ENCODE assay signal across 1 cellular context in the genomic region with DNA sequence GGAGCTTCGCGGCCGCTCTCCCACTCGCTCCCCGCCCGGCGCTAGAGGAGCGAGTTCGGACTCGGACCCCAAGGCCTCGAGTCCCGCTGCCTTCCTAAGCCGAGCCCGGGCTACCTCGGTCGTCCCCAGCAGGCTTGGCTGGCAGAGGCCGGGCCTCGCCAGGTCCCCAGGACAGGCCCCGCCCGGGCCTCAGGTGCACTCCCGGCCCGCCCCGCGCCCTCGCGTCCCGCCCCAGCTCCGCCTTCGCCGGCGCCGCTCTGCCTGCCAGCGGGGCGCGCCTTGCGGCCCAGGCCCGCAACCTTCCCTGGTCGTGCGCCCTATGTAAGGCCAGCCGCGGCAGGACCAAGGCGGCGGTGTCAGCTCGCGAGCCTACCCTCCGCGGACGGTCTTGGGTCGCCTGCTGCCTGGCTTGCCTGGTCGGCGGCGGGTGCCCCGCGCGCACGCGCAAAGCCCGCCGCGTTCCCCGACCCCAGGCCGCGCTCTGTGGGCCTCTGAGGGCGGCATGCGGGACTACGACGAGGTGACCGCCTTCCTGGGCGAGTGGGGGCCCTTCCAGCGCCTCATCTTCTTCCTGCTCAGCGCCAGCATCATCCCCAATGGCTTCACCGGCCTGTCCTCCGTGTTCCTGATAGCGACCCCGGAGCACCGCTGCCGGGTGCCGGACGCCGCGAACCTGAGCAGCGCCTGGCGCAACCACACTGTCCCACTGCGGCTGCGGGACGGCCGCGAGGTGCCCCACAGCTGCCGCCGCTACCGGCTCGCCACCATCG.
A peak's percentile ranks its signal among the peaks of the same experiment; 100 is the strongest.
TF ChIP-seq lines count a peak whose summit lies in the region.

TSS of gene SLC22A5 (plus strand) at position 240 of the 770 bp plus-strand sequence. CDS start at position 503, 263 bp downstream.

TF ChIP-seq in K562, 482 proteins besides CTCF, POLR2A, EP300 and RAD21 (continued from another document and continues in another):
- TF ChIP-seq ATF2 (CRISPR knock-in tag; IDR thresholded peaks at IDR 0.05) (peak; percentile 35; the same call in 1 of the 2 replicates), ZNF165 (CRISPR knock-in tag; IDR thresholded peaks at IDR 0.05; ENCODE audit: borderline replicate concordance) (no peak), AFF4 (CRISPR knock-in tag; IDR thresholded peaks at IDR 0.05) (no peak), POLR2AphosphoS5 (IDR thresholded peaks at IDR 0.05; ENCODE audit: control insufficient read depth, insufficient read depth, low read depth, low read length) (0 out of 2 replicates have a peak, but pooled peaks have one; percentile 25), CREB3L1 (IDR thresholded peaks at IDR 0.05; ENCODE audit: borderline replicate concordance, low read depth) (peak; percentile 75), RBM14 (IDR thresholded peaks at IDR 0.05; ENCODE audit: borderline replicate concordance, insufficient read depth, low read depth, low read length) (no peak), KAT7 (CRISPR knock-in tag; IDR thresholded peaks at IDR 0.05; ENCODE audit: borderline replicate concordance) (no peak), TEAD1 (CRISPR knock-in tag; IDR thresholded peaks at IDR 0.05) (no peak; a peak in 1 of 4 replicates), ATF3 (IDR thresholded peaks at IDR 0.05) (no peak), ATF3 (CRISPR knock-in tag; conservative IDR thresholded peaks at IDR 0.05) (no peak), RFX1 (IDR thresholded peaks at IDR 0.05) (no peak), ZNF551 (CRISPR knock-in tag; IDR thresholded peaks at IDR 0.05) (no peak), HDGF (IDR thresholded peaks at IDR 0.05) (no peak), TRIM25 (IDR thresholded peaks at IDR 0.05; ENCODE audit: borderline replicate concordance) (no peak), SMAD3 (CRISPR knock-in tag; conservative IDR thresholded peaks at IDR 0.05) (no peak), PRDM10 (IDR thresholded peaks at IDR 0.05; ENCODE audit: partially characterized antibody) (peak; percentile 37), CGGBP1 (CRISPR knock-in tag; IDR thresholded peaks at IDR 0.05) (no peak), LARP7 (IDR thresholded peaks at IDR 0.05) (no peak), TAF1 (IDR thresholded peaks at IDR 0.05; ENCODE audit: control insufficient read depth, extremely low read depth, insufficient read depth, low read length, severe bottlenecking) (peak; percentile 32), PYGO2 (tag; IDR thresholded peaks at IDR 0.05) (no peak), ETV5 (CRISPR knock-in tag; IDR thresholded peaks at IDR 0.05; ENCODE audit: low read depth) (0 out of 2 replicates have a peak, but pooled peaks have one; percentile 12), ZNF77 (CRISPR knock-in tag; IDR thresholded peaks at IDR 0.05) (no peak), FIP1L1 (IDR thresholded peaks at IDR 0.05; ENCODE audit: low read depth, low read length, poor library complexity, severe bottlenecking) (peak; percentile 76), ILK (tag; IDR thresholded peaks at IDR 0.05; ENCODE audit: borderline replicate concordance, low read depth) (no peak), TEAD4 (IDR thresholded peaks at IDR 0.05; ENCODE audit: low read length) (no peak), TEAD4 (CRISPR knock-in tag; IDR thresholded peaks at IDR 0.05; ENCODE audit: borderline replicate concordance) (0 out of 2 replicates have a peak, but pooled peaks have one; percentile 46)
- TF ChIP-seq, protein P1, sequence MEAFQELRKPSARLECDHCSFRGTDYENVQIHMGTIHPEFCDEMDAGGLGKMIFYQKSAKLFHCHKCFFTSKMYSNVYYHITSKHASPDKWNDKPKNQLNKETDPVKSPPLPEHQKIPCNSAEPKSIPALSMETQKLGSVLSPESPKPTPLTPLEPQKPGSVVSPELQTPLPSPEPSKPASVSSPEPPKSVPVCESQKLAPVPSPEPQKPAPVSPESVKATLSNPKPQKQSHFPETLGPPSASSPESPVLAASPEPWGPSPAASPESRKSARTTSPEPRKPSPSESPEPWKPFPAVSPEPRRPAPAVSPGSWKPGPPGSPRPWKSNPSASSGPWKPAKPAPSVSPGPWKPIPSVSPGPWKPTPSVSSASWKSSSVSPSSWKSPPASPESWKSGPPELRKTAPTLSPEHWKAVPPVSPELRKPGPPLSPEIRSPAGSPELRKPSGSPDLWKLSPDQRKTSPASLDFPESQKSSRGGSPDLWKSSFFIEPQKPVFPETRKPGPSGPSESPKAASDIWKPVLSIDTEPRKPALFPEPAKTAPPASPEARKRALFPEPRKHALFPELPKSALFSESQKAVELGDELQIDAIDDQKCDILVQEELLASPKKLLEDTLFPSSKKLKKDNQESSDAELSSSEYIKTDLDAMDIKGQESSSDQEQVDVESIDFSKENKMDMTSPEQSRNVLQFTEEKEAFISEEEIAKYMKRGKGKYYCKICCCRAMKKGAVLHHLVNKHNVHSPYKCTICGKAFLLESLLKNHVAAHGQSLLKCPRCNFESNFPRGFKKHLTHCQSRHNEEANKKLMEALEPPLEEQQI (IDR thresholded peaks at IDR 0.05): no peak
- TF ChIP-seq, protein P2, sequence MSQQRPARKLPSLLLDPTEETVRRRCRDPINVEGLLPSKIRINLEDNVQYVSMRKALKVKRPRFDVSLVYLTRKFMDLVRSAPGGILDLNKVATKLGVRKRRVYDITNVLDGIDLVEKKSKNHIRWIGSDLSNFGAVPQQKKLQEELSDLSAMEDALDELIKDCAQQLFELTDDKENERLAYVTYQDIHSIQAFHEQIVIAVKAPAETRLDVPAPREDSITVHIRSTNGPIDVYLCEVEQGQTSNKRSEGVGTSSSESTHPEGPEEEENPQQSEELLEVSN (IDR thresholded peaks at IDR 0.05; ENCODE audit: borderline replicate concordance in 1 of 2, extremely low read depth in 1 of 2, insufficient read depth in 1 of 2, insufficient read length in 1 of 2, low read depth in 1 of 2, low read length in 1 of 2, poor library complexity in 1 of 2, severe bottlenecking in 1 of 2): peak; percentile 71 to 80
